In genomic region chr4:105306158-105306781, GRCh38 we compare ENCODE assay signal across 1 cellular context.
TF ChIP-seq lines count a peak whose summit lies in the region.

No MANE protein-coding gene starts in this region.

TF ChIP-seq in GM12878, 131 proteins besides CTCF, POLR2A, EP300 and RAD21 (continued from another document):
- TF ChIP-seq, protein P1, sequence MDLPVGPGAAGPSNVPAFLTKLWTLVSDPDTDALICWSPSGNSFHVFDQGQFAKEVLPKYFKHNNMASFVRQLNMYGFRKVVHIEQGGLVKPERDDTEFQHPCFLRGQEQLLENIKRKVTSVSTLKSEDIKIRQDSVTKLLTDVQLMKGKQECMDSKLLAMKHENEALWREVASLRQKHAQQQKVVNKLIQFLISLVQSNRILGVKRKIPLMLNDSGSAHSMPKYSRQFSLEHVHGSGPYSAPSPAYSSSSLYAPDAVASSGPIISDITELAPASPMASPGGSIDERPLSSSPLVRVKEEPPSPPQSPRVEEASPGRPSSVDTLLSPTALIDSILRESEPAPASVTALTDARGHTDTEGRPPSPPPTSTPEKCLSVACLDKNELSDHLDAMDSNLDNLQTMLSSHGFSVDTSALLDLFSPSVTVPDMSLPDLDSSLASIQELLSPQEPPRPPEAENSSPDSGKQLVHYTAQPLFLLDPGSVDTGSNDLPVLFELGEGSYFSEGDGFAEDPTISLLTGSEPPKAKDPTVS (IDR thresholded peaks at IDR 0.05; ENCODE audit: low read depth, low read length): no peak
- TF ChIP-seq BCL11A (IDR thresholded peaks at IDR 0.05; ENCODE audit: low read depth, low read length): peak; percentile 47
- no peak for TF ChIP-seq NRF1 (conservative IDR thresholded peaks at IDR 0.05; ENCODE audit: low read depth, low read length)
- TF ChIP-seq POLR2AphosphoS2 (IDR thresholded peaks at IDR 0.05; ENCODE audit: low read depth, low read length): no peak
- TF ChIP-seq CREM (IDR thresholded peaks at IDR 0.05; ENCODE audit: low read depth): peak; percentile 84
- no peak for TF ChIP-seq SUZ12 (IDR thresholded peaks at IDR 0.05; ENCODE audit: unreplicated experiment)
- peak; percentile 71 for TF ChIP-seq USF2 (IDR thresholded peaks at IDR 0.05; ENCODE audit: borderline replicate concordance, low read depth, low read length)
- TF ChIP-seq MTA3 (IDR thresholded peaks at IDR 0.05; ENCODE audit: borderline replicate concordance, low read length): no peak
- TF ChIP-seq POU2F2 (IDR thresholded peaks at IDR 0.05; ENCODE audit: borderline replicate concordance, low read depth, low read length): 0 out of 3 replicates have a peak, but pooled peaks have one; percentile 5
- TF ChIP-seq EED (IDR thresholded peaks at IDR 0.05; ENCODE audit: low read depth): peak; percentile 92
- peak; percentile 78; the same call in 1 of the 2 replicates for TF ChIP-seq RELB (IDR thresholded peaks at IDR 0.05; ENCODE audit: low read depth)
- TF ChIP-seq, protein P2, sequence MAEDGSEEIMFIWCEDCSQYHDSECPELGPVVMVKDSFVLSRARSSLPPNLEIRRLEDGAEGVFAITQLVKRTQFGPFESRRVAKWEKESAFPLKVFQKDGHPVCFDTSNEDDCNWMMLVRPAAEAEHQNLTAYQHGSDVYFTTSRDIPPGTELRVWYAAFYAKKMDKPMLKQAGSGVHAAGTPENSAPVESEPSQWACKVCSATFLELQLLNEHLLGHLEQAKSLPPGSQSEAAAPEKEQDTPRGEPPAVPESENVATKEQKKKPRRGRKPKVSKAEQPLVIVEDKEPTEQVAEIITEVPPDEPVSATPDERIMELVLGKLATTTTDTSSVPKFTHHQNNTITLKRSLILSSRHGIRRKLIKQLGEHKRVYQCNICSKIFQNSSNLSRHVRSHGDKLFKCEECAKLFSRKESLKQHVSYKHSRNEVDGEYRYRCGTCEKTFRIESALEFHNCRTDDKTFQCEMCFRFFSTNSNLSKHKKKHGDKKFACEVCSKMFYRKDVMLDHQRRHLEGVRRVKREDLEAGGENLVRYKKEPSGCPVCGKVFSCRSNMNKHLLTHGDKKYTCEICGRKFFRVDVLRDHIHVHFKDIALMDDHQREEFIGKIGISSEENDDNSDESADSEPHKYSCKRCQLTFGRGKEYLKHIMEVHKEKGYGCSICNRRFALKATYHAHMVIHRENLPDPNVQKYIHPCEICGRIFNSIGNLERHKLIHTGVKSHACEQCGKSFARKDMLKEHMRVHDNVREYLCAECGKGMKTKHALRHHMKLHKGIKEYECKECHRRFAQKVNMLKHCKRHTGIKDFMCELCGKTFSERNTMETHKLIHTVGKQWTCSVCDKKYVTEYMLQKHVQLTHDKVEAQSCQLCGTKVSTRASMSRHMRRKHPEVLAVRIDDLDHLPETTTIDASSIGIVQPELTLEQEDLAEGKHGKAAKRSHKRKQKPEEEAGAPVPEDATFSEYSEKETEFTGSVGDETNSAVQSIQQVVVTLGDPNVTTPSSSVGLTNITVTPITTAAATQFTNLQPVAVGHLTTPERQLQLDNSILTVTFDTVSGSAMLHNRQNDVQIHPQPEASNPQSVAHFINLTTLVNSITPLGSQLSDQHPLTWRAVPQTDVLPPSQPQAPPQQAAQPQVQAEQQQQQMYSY (CRISPR knock-in tag; IDR thresholded peaks at IDR 0.05): no peak
- TF ChIP-seq CUX1 (IDR thresholded peaks at IDR 0.05; ENCODE audit: insufficient replicate concordance, low read depth, low read length): no peak
- TF ChIP-seq, protein P3, sequence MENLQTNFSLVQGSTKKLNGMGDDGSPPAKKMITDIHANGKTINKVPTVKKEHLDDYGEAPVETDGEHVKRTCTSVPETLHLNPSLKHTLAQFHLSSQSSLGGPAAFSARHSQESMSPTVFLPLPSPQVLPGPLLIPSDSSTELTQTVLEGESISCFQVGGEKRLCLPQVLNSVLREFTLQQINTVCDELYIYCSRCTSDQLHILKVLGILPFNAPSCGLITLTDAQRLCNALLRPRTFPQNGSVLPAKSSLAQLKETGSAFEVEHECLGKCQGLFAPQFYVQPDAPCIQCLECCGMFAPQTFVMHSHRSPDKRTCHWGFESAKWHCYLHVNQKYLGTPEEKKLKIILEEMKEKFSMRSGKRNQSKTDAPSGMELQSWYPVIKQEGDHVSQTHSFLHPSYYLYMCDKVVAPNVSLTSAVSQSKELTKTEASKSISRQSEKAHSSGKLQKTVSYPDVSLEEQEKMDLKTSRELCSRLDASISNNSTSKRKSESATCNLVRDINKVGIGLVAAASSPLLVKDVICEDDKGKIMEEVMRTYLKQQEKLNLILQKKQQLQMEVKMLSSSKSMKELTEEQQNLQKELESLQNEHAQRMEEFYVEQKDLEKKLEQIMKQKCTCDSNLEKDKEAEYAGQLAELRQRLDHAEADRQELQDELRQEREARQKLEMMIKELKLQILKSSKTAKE (IDR thresholded peaks at IDR 0.05; ENCODE audit: low read depth, poor library complexity, severe bottlenecking): peak; percentile 80
- 0 out of 2 replicates have a peak, but pooled peaks have one; percentile 66 for TF ChIP-seq ZBED1 (IDR thresholded peaks at IDR 0.05; ENCODE audit: borderline replicate concordance)
- TF ChIP-seq GATAD2B (conservative IDR thresholded peaks at IDR 0.05; ENCODE audit: low read depth): peak; percentile 81
- TF ChIP-seq BCLAF1 (IDR thresholded peaks at IDR 0.05): no peak
- TF ChIP-seq SMC3 (IDR thresholded peaks at IDR 0.05; ENCODE audit: borderline replicate concordance, low read length): no peak
